ENCODE assay signal across 8 cellular contexts in the genomic region with DNA sequence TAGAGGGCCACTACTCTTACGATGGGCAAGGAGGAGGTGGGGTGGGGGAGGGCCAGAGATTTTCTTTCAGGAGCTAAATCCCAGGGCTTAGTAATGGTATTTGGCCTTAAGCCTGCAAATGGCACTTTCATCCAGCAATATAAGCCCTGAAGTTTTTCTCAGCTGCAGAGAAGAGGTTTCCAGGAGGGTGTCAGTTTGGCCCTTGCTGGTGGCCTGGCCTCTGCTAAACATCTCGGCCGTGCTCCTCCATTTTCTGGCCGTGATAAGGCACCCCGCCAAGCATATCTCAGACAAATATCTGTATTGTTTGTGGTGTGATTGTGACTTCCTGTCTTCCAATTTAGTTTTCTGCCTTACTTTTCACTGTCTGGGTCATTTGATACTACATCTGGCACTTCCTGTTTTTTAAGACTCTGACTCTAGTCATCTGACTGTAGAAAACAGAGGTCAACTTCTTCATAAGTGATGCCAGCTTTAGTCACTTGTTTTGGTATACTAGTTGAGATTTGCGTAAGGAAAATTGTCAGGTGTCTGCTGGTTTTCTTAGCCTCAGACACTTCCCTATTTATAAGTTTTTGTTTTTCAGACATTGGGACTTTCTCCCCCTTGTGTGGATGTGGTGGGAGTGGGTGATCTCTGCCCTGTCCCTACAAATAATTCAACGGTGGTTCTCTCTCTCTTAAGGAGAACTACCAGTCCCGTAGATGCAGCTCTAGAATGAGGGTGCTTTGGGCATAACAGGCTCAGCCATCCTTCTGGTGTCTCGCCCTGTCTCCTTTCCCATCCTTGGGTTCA.
DNase-seq lines count a peak whose midpoint lies in the region; ATAC-seq, FAIRE-seq and TF ChIP-seq lines count a peak whose summit lies in the region.

No MANE protein-coding gene starts in this region.

- H3K79me2 ChIP-seq in K562 (ENCODE audit: control insufficient read depth, insufficient read depth, low read length) = no peaks in the 10 kb centered on the region

- no peaks in the 10 kb centered on the region for H4K20me1 ChIP-seq in K562 (replicated peaks; ENCODE audit: control insufficient read depth, insufficient read depth, low read length)

- ATAC-seq in GM19043 (IDR thresholded peaks at IDR 0.05; ENCODE audit: low read depth, unreplicated experiment) (peak; percentile 93), HG03135 (IDR thresholded peaks at IDR 0.05; ENCODE audit: unreplicated experiment) (peak; percentile 85), K562 (no peak)

- TF ChIP-seq POLR2A in K562 (conservative IDR thresholded peaks at IDR 0.05) = no peak

- DNase-seq in A172 (ENCODE audit: low spot score) = peak; percentile 90
- peak; percentile 87 for DNase-seq in SIG-M5 (lab: John Stamatoyannopoulos, UW)
- no peak for DNase-seq in K562 (ENCODE audit: extremely low read depth in 1 of 4, low spot score in 3 of 4)
- no peak for DNase-seq in retina
- DNase-seq in ureter (ENCODE audit: low spot score) = no peak

- H3K4me3 ChIP-seq in K562 = no peak overlapping the region
- H3K4me3 ChIP-seq in mesodermal cell (ENCODE audit: extremely low read depth, insufficient read depth, low read length, poor library complexity, severe bottlenecking) = no peak overlapping the region

- TF ChIP-seq RAD21 in K562 (CRISPR knock-in tag; conservative IDR thresholded peaks at IDR 0.05 in 1 of 2, IDR thresholded peaks at IDR 0.05 in 1 of 2) = no peak

- no peak overlapping the region for H3K9ac ChIP-seq in K562 (ENCODE audit: insufficient read depth in 1 of 2, low read depth in 2 of 2, low read length in 2 of 2)

- no TSS peak for BruUV-seq in K562 (replicated peaks; lab: Mats Ljungman, UMichigan)

- no peak for TF ChIP-seq EP300 in K562 (IDR thresholded peaks at IDR 0.05; ENCODE audit: low read length)

- H3K4me2 ChIP-seq in K562 (ENCODE audit: insufficient read depth, low read length) = no peak overlapping the region

- 0% methylated on average over 9 of the region's 9 CpGs for WGBS in K562 (ENCODE audit: insufficient coverage, low coverage, missing lambda C conversion rate)
- WGBS in mesodermal cell (ENCODE audit: insufficient coverage in 2 of 2), 2 experiments = 71 to 84% methylated on average over 4 of the region's 9 CpGs

- POLR2A ChIA-PET in K562 (lab: Yijun Ruan, JAX) = interaction anchor here (0.6 to 1.2 kb wide), 4 partner anchors 9 to 131 kb away, joined by 3 read pairs; no protein-coding TSS in a partner anchor

- H3K27me3 ChIP-seq in K562 (ENCODE audit: control insufficient read depth in 2 of 2, insufficient read depth in 2 of 2, low read length in 2 of 2) = peaks cover 0 to 30% of the 10 kb centered on the region in 2 experiments; a peak in 2 of 5 replicates

- H3K9me3 ChIP-seq in K562 (replicated peaks; ENCODE audit: control insufficient read depth, insufficient read depth, low read depth, low read length) (no peaks in the 10 kb centered on the region), mesodermal cell (ENCODE audit: control insufficient read depth, low read length) (no peaks in the 10 kb centered on the region)

- H3K27ac ChIP-seq in K562 (ENCODE audit: extremely low read depth, low read depth, low read length) (no peak overlapping the region), mesodermal cell (ENCODE audit: low read depth, low read length, severe bottlenecking) (peak overlapping the region; percentile 52)

- no peaks in the 10 kb centered on the region for H3K9me1 ChIP-seq in K562 (ENCODE audit: control insufficient read depth, insufficient read depth, low read length)

- in situ Hi-C loops in K562 (cut with MboI) = no loop called here

- CTCF ChIA-PET in K562 (lab: Yijun Ruan, JAX; ENCODE audit: low intra/inter-chr PET ratio) = no interaction called here

- FAIRE-seq in K562 (lab: Jason Lieb, UNC) = no peak

- intact Hi-C loops in K562 (cut with micrococcal nuclease) = no loop called here

- H2AFZ ChIP-seq in K562 (ENCODE audit: low read depth, low read length) = no peak overlapping the region

- no peak for TF ChIP-seq CTCF in K562 (IDR thresholded peaks at IDR 0.05 in 2 of 3, conservative IDR thresholded peaks at IDR 0.05 in 1 of 3; ENCODE audit: insufficient read depth in 2 of 3, low read depth in 1 of 3, low read length in 3 of 3)

- H3K4me1 ChIP-seq in K562 (replicated peaks in 1 of 2; ENCODE audit: control insufficient read depth in 2 of 2, insufficient read depth in 2 of 2, low read length in 2 of 2) (no peaks in the 10 kb centered on the region; a peak in 1 of 5 replicates), mesodermal cell (ENCODE audit: control insufficient read depth, insufficient read depth, low read length, poor library complexity, severe bottlenecking) (peaks cover 22% of the 10 kb centered on the region)

- H3K36me3 ChIP-seq in K562 (ENCODE audit: control insufficient read depth, insufficient read depth, low read length) = no peaks in the 10 kb centered on the region
- H3K36me3 ChIP-seq in mesodermal cell (ENCODE audit: control insufficient read depth, insufficient read depth, low read length) = no peaks in the 10 kb centered on the region

TF ChIP-seq in K562, 482 proteins besides CTCF, POLR2A, EP300 and RAD21:
- TF ChIP-seq SMAD4 (CRISPR knock-in tag; conservative IDR thresholded peaks at IDR 0.05) = 0 out of 2 replicates have a peak, but pooled peaks have one; percentile 30
- TF ChIP-seq ARID1B (IDR thresholded peaks at IDR 0.05) = peak; percentile 16; the same call in 1 of the 2 replicates
- TF ChIP-seq FOSL1 (tag; conservative IDR thresholded peaks at IDR 0.05) = 0 out of 2 replicates have a peak, but pooled peaks have one; percentile 35
- no peak for TF ChIP-seq MIER1 (IDR thresholded peaks at IDR 0.05; ENCODE audit: low read depth)
- TF ChIP-seq SMARCB1 (IDR thresholded peaks at IDR 0.05; ENCODE audit: insufficient read length, low read depth) = no peak
- no peak for TF ChIP-seq CBFA2T2 (conservative IDR thresholded peaks at IDR 0.05)
- TF ChIP-seq HMBOX1 (IDR thresholded peaks at IDR 0.05) = peak; percentile 87
- peak; percentile 38; the same call in 1 of the 2 replicates for TF ChIP-seq ELF2 (CRISPR knock-in tag; IDR thresholded peaks at IDR 0.05)
- TF ChIP-seq ELF1 (tag; IDR thresholded peaks at IDR 0.05) = peak; percentile 67
- TF ChIP-seq ZFX (CRISPR knock-in tag; IDR thresholded peaks at IDR 0.05) = no peak
- no peak for TF ChIP-seq ZNF408 (CRISPR knock-in tag; IDR thresholded peaks at IDR 0.05; ENCODE audit: low read depth)
- no peak for TF ChIP-seq NR2C2 (CRISPR knock-in tag; IDR thresholded peaks at IDR 0.05)
- TF ChIP-seq NR2C2 (tag; IDR thresholded peaks at IDR 0.05) = peak; percentile 81
- TF ChIP-seq ZNF766 (CRISPR knock-in tag; conservative IDR thresholded peaks at IDR 0.05) = 0 out of 2 replicates have a peak, but pooled peaks have one; percentile 50
- TF ChIP-seq STAG1 (CRISPR knock-in tag; IDR thresholded peaks at IDR 0.05; ENCODE audit: borderline replicate concordance) = no peak
- no peak for TF ChIP-seq SMARCC2 (IDR thresholded peaks at IDR 0.05; ENCODE audit: low read depth)
- no peak for TF ChIP-seq ZBTB8A (IDR thresholded peaks at IDR 0.05; ENCODE audit: partially characterized antibody)
- TF ChIP-seq GABPA (tag; conservative IDR thresholded peaks at IDR 0.05; ENCODE audit: low read depth) = peak; percentile 63
- TF ChIP-seq, protein P1, sequence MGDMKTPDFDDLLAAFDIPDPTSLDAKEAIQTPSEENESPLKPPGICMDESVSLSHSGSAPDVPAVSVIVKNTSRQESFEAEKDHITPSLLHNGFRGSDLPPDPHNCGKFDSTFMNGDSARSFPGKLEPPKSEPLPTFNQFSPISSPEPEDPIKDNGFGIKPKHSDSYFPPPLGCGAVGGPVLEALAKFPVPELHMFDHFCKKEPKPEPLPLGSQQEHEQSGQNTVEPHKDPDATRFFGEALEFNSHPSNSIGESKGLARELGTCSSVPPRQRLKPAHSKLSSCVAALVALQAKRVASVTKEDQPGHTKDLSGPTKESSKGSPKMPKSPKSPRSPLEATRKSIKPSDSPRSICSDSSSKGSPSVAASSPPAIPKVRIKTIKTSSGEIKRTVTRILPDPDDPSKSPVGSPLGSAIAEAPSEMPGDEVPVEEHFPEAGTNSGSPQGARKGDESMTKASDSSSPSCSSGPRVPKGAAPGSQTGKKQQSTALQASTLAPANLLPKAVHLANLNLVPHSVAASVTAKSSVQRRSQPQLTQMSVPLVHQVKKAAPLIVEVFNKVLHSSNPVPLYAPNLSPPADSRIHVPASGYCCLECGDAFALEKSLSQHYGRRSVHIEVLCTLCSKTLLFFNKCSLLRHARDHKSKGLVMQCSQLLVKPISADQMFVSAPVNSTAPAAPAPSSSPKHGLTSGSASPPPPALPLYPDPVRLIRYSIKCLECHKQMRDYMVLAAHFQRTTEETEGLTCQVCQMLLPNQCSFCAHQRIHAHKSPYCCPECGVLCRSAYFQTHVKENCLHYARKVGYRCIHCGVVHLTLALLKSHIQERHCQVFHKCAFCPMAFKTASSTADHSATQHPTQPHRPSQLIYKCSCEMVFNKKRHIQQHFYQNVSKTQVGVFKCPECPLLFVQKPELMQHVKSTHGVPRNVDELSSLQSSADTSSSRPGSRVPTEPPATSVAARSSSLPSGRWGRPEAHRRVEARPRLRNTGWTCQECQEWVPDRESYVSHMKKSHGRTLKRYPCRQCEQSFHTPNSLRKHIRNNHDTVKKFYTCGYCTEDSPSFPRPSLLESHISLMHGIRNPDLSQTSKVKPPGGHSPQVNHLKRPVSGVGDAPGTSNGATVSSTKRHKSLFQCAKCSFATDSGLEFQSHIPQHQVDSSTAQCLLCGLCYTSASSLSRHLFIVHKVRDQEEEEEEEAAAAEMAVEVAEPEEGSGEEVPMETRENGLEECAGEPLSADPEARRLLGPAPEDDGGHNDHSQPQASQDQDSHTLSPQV (IDR thresholded peaks at IDR 0.05) = no peak
- peak; percentile 88; the same call in 1 of the 2 replicates for TF ChIP-seq SOX6 (IDR thresholded peaks at IDR 0.05)
- peak; percentile 96 for TF ChIP-seq SPI1 (IDR thresholded peaks at IDR 0.05; ENCODE audit: borderline replicate concordance, low read depth, low read length)
- no peak for TF ChIP-seq ZNF644 (tag; IDR thresholded peaks at IDR 0.05; ENCODE audit: low read depth)
- peak; percentile 32; the same call in 1 of the 2 replicates for TF ChIP-seq TEAD4 (IDR thresholded peaks at IDR 0.05; ENCODE audit: low read length)
- no peak for TF ChIP-seq TEAD4 (CRISPR knock-in tag; IDR thresholded peaks at IDR 0.05; ENCODE audit: borderline replicate concordance)

Comparison
In these comparisons a context has a peak if more than half of its experiments do, and no peak if none do; other contexts are left out.
1. DNase-seq: peak in A172 (single experiment) and SIG-M5 (single experiment); none in K562 (0 of 4), retina (single experiment) and ureter (single experiment).